Comparison of ENCODE assay signal across 10 cellular contexts in the genomic region with DNA sequence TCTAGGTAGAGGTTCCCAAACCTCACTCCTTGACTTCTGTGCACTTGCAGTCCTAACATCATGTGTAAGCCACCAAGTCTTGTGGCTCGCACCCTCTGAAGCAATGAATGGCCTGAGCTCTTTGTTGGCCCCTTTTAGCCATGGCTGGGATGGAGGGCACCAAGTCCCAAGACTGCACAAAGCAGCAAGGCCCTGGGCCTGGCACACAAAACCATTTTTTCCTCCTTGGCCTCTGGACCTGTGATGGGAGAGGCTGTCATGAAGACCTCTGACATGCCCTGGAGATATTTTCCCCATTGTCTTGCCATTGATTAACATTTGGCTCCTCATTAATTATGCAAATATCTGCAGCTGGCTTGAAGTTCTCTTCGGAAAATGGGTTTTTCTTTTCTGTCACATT.
"Had no signal": no experiment of that assay in that cellular context is flagged by ENCODE, and none has a peak within 500 bp of the region (broad histone marks: within the 10 kb centered on the region; RNA-seq: fewer than 3 reads in every experiment).

No MANE protein-coding gene starts in this region.

- H3K4me3 ChIP-seq: GM23338 had no signal

- ATAC-seq: GM23338 had no signal

- FAIRE-seq: H1, H54, HTR-8/SVneo had no signal

- H3K4me2 ChIP-seq: GM23338, KMS-11 had no signal

- DNase-seq: H9, HCEC 1CT, HFFc6, IMR-90, KBM-7 had no signal

- H3K27ac ChIP-seq: KMS-11 had no signal
